Comparison of ENCODE assay signal across 29 cellular contexts in the genomic region with DNA sequence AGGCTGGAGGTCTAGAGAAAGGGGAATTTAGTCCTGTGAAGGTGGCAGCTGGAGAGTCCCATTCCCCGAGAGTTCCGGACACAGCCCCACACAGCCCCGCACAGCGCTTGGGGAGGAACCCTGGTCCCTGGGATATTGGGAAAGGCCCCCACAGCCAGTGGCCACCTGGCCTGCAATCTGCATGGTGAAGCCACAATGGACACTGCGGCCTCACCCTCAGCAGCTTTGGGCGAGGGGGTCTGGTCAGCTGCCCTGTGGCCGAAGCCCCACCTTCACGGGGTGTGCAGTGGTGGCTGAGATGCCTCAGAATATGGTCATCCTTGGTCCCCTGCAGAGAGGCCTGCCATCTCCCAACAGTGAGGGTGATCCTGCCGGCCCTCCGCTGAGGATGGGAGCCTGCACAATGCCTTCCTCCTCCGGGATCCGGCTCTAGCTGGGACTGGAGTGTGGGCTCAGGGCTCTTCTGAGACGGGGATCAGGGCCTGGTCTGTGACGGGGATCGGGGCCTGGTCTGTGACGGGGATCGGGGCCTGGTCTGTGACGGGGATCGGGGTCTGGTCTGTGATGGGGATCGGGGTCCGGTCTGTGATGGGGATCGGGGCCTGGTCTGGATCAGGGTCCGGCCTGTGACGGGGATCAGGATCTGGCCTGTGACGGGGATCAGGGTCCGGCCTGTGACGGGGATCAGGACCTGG. TPM values are rescaled to one million over a fixed set of nuclear protein-coding genes. Genes with fewer than 3 reads are reported as not detected.
A peak's percentile ranks its signal among the peaks of the same experiment; 100 is the strongest.
DNase-seq lines count a peak whose midpoint lies in the region; ATAC-seq and TF ChIP-seq lines count a peak whose summit lies in the region.
"Had no signal": no experiment of that assay in that cellular context is flagged by ENCODE, and none has a peak within 500 bp of the region (broad histone marks: within the 10 kb centered on the region; RNA-seq: fewer than 3 reads in every experiment).

No MANE protein-coding gene starts in this region.

- H3K27me3 Mint-ChIP-seq in brain, result peaks cover 3% of the 10 kb centered on the region

- peaks cover 0 to 6% (median 2%) of the 10 kb centered on the region in 5 experiments for H3K9me3 Mint-ChIP-seq in brain
- no peaks in the 10 kb centered on the region for H3K9me3 Mint-ChIP-seq in stimulated activated effector memory CD8-positive, alpha-beta T cell treated with anti-CD3 and anti-CD28 coated beads, Interleukin-12 subunit alpha, Interleukin-12 subunit beta, amount 100 ng/mL, for 72 hours

- CTCF ChIA-PET in HEK293 (lab: Yijun Ruan, JAX), result interaction anchor here (0.7 to 1.7 kb wide), 5 partner anchors 10 to 354 kb away, joined by 3 to 8 read pairs (median 6); no protein-coding TSS in a partner anchor

- peak overlapping the region in 4 of 5 experiments; percentile 75 to 88 (median 84) for H3K27ac Mint-ChIP-seq in brain
- H3K27ac Mint-ChIP-seq in stimulated activated effector memory CD8-positive, alpha-beta T cell treated with anti-CD3 and anti-CD28 coated beads, Interleukin-12 subunit alpha, Interleukin-12 subunit beta, amount 100 ng/mL, for 72 hours, result no peak overlapping the region

- H3K9me3 ChIP-seq in heart left ventricle (no peaks in the 10 kb centered on the region), HEK293 (ENCODE audit: control insufficient read depth, insufficient read depth, low read depth, low read length) (no peaks in the 10 kb centered on the region)
- H3K9me3 ChIP-seq: esophagus muscularis mucosa, ovary, thoracic aorta had no signal

- H3K4me1 Mint-ChIP-seq in brain, result peaks cover 28% of the 10 kb centered on the region
- H3K4me1 Mint-ChIP-seq in stimulated activated effector memory CD8-positive, alpha-beta T cell treated with anti-CD3 and anti-CD28 coated beads, Interleukin-12 subunit alpha, Interleukin-12 subunit beta, amount 100 ng/mL, for 72 hours, result no peaks in the 10 kb centered on the region

- peak overlapping the region in 1 of 5 experiments; percentile 5 for H3K4me3 Mint-ChIP-seq in brain
- H3K4me3 Mint-ChIP-seq in stimulated activated effector memory CD8-positive, alpha-beta T cell treated with anti-CD3 and anti-CD28 coated beads, Interleukin-12 subunit alpha, Interleukin-12 subunit beta, amount 100 ng/mL, for 72 hours, result no peak overlapping the region
- H3K4me3 Mint-ChIP-seq: nephron had no signal

- H3K36me3 Mint-ChIP-seq in brain, result no peaks in the 10 kb centered on the region
- no peaks in the 10 kb centered on the region for H3K36me3 Mint-ChIP-seq in stimulated activated effector memory CD8-positive, alpha-beta T cell treated with anti-CD3 and anti-CD28 coated beads, Interleukin-12 subunit alpha, Interleukin-12 subunit beta, amount 100 ng/mL, for 72 hours

- ATAC-seq in heart left ventricle (no peak), left ventricle myocardium superior (no peak), HG03378 (IDR thresholded peaks at IDR 0.05; ENCODE audit: unreplicated experiment) (no peak)
- peak; percentile 11 for ATAC-seq in stimulated activated effector memory CD8-positive, alpha-beta T cell treated with anti-CD3 and anti-CD28 coated beads, Interleukin-12 subunit alpha, Interleukin-12 subunit beta, amount 100 ng/mL, for 72 hours
- ATAC-seq: PC-3 had no signal

- no peaks in the 10 kb centered on the region for H3K36me3 ChIP-seq in heart left ventricle
- no peaks in the 10 kb centered on the region for H3K36me3 ChIP-seq in HEK293 (ENCODE audit: control insufficient read depth in 2 of 2, insufficient read depth in 1 of 2, low read length in 2 of 2)
- H3K36me3 ChIP-seq: esophagus muscularis mucosa, ovary, thoracic aorta had no signal

- POLR2A ChIA-PET in HEK293 (lab: Yijun Ruan, JAX), result no interaction called here

- peak in 3 of 5 donors; percentile 12 to 15 (median 15) for DNase-seq in heart left ventricle
- no peak for DNase-seq in left ventricle myocardium superior
- DNase-seq in stimulated activated effector memory CD8-positive, alpha-beta T cell treated with anti-CD3 and anti-CD28 coated beads, Interleukin-12 subunit alpha, Interleukin-12 subunit beta, amount 100 ng/mL, for 72 hours (ENCODE audit: low spot score in 2 of 2), result no peak
- no peak for DNase-seq in NK-92 (lab: John Stamatoyannopoulos, UW; ENCODE audit: unreplicated experiment)
- DNase-seq: activated CD4-positive, alpha-beta T cell treated with anti-CD3 and anti-CD28 coated beads for 4 hours; dermis blood vessel endothelial cell; DMS 273 treated with DMSO at 0.1 percent for 48 hours; foreskin fibroblast; GM23248; KG1; kidney glomerular epithelial cell; NCI-H2029; NK-92 treated with Interleukin-12 subunit alpha and Interleukin-12 subunit beta, amount 100 ng/mL, for 24 hours; PC-3; SHP77; stimulated activated naive CD4-positive, alpha-beta T cell treated with Interleukin-2 at 50 U/mL for 16 hours had no signal

- no peak overlapping the region for H3K4me3 ChIP-seq in heart left ventricle
- no peak overlapping the region for H3K4me3 ChIP-seq in HEK293 (ENCODE audit: low read depth, low read length)
- H3K4me3 ChIP-seq: esophagus muscularis mucosa, GM23248, lung, ovary, thoracic aorta had no signal

- H3K27ac ChIP-seq in heart left ventricle (no peak overlapping the region), HEK293 (ENCODE audit: extremely low read depth, low read depth, low read length) (no peak overlapping the region)
- H3K27ac ChIP-seq: esophagus muscularis mucosa, GM23248, ovary, thoracic aorta had no signal

- no peaks in the 10 kb centered on the region for H3K4me1 ChIP-seq in heart left ventricle
- H3K4me1 ChIP-seq in HEK293 (ENCODE audit: control insufficient read depth, insufficient read depth, low read length), result no peaks in the 10 kb centered on the region

- intact Hi-C loops in heart left ventricle (cut with DNase I), result no loop called here
- intact Hi-C loops in left ventricle myocardium superior (cut with micrococcal nuclease), result no loop called here

- TF ChIP-seq CTCF in heart left ventricle (IDR thresholded peaks at IDR 0.05) (no peak), HEK293 (tag by site-specific recombination; IDR thresholded peaks at IDR 0.05) (no peak), brain (conservative IDR thresholded peaks at IDR 0.05) (no peak)

- H3K27me3 ChIP-seq in heart left ventricle, result peaks cover 0 to 35% (median 10%) of the 10 kb centered on the region in 9 donors
- H3K27me3 ChIP-seq: ovary had no signal

- no peak for TF ChIP-seq POLR2A in heart left ventricle (IDR thresholded peaks at IDR 0.05)

- 81 to 95% (median 87%) methylated on average over 27 of the region's 27 CpGs for WGBS in heart left ventricle, 4 donors

TF ChIP-seq in HEK293, 187 proteins besides CTCF, POLR2A, EP300 and RAD21:
- peak; percentile 39 for TF ChIP-seq GLIS2 (tag by site-specific recombination; IDR thresholded peaks at IDR 0.05)
- TF ChIP-seq ZNF266 (tag by site-specific recombination; IDR thresholded peaks at IDR 0.05; ENCODE audit: low read depth), result no peak
- TF ChIP-seq GLIS1 (tag by site-specific recombination; IDR thresholded peaks at IDR 0.05), result 0 out of 2 replicates have a peak, but pooled peaks have one; percentile 14
TF ChIP-seq in HEK293: peak in this region for 2.

RNA-seq across cellular contexts. Expression of a gene that starts 33.3 kb away (rescaled TPM):
- total RNA-seq in heart left ventricle (10 to 100 TPM; 15.5 to 34.3 (median 19.9) TPM), left ventricle myocardium superior (16.6 TPM)
- polyA plus RNA-seq in heart left ventricle (10 to 100 TPM; 11.6 to 37.0 TPM), brain (ENCODE audit: insufficient read depth, low read depth, low replicate concordance) (36.6 TPM)

RNA-seq across cellular contexts. Expression of a gene that starts 52.9 kb away (rescaled TPM):
- total RNA-seq in heart left ventricle (not detected), left ventricle myocardium superior (not detected)
- polyA plus RNA-seq in heart left ventricle (not detected), brain (ENCODE audit: insufficient read depth, low read depth, low replicate concordance) (1.6 TPM)
- total RNA-seq: dermis blood vessel endothelial cell, esophagus muscularis mucosa, GM23248, HT1080, lung, mononuclear cell, ovary, PC-3, skeletal muscle tissue, thoracic aorta, urinary bladder had no signal
- polyA plus RNA-seq: BJ, GM23248, lung, ovary, urinary bladder had no signal

RNA-seq across cellular contexts. Expression of a gene that starts 56.9 kb away (rescaled TPM):
- total RNA-seq in heart left ventricle, result 10 to 100 TPM; 38.7 to 66.5 (median 47.5) TPM
- polyA plus RNA-seq in heart left ventricle, result 10 to 100 TPM; 17.9 to 39.1 TPM
- 39.1 TPM for total RNA-seq in left ventricle myocardium superior
- polyA plus RNA-seq in brain (ENCODE audit: insufficient read depth, low read depth, low replicate concordance), result 20.6 TPM

Comparison
In these comparisons a context has a peak if more than half of its experiments do, and no peak if none do; other contexts are left out.
1. DNase-seq: peak in heart left ventricle (3 of 5); none in left ventricle myocardium superior (single experiment), stimulated activated effector memory CD8-positive, alpha-beta T cell treated with anti-CD3 and anti-CD28 coated beads, Interleukin-12 subunit alpha, Interleukin-12 subunit beta, amount 100 ng/mL, for 72 hours (0 of 2) and NK-92 (single experiment).